In the genomic region with DNA sequence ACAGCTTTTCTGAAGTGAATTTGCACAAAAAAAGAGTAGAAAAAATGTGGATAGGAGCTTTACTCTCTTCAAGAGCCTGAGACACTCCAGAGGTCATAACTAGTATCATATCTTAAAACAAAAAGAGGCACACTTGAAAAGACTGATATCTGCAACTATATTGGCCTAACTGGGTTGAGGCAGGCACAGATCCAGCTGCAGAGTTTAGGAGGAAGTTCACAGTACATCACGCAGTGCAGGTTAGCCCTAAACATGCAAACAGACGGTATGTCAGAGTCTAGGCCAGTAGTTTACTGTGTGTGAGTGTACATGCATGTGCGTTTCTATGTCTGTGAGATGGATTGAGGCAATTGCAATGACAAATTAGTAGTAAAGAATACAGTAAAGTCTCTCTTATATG, we compare ENCODE assay signal across 10 cellular contexts. TPM values are rescaled to one million over a fixed set of nuclear protein-coding genes. Genes with fewer than 3 reads are reported as not detected.
"Had no signal": no experiment of that assay in that cellular context is flagged by ENCODE, and none has a peak within 500 bp of the region (broad histone marks: within the 10 kb centered on the region; RNA-seq: fewer than 3 reads in every experiment).

No MANE protein-coding gene starts in this region.

- H3K9me3 ChIP-seq: HAP-1 had no signal

- DNase-seq: GOT3, H7, HFFc6, IMR-90 had no signal

- H3K27ac Mint-ChIP-seq: HFFc6 had no signal

- ATAC-seq: HCT116 had no signal

- H3K36me3 ChIP-seq: HAP-1 had no signal

- H3K27ac ChIP-seq: GM23248, HL-60 had no signal

- H3K4me1 ChIP-seq: HAP-1 had no signal

- H3K9me3 Mint-ChIP-seq: HFFc6 had no signal

- H3K4me3 Mint-ChIP-seq: HFFc6 had no signal

- H3K4me3 ChIP-seq: GM23248, HAP-1 had no signal

- H2AFZ ChIP-seq: GM23248 had no signal

- H3K9ac ChIP-seq: GM23248 had no signal

RNA-seq across cellular contexts. Expression of a gene that starts 24.2 kb away (rescaled TPM):
- total RNA-seq: GM23248, H4, H7, HFFc6, HT1080, IMR-90 had no signal
- polyA plus RNA-seq: GM23248, IMR-90 had no signal

RNA-seq across cellular contexts. Expression of a gene that starts 29.0 kb away (rescaled TPM):
- total RNA-seq: GM23248, H4, H7, HFFc6, HT1080, IMR-90 had no signal
- polyA plus RNA-seq: GM23248, IMR-90 had no signal

RNA-seq across cellular contexts. Expression of a gene that starts 33.9 kb away (rescaled TPM):
- total RNA-seq: GM23248, H4, H7, HFFc6, HT1080, IMR-90 had no signal
- polyA plus RNA-seq: GM23248, IMR-90 had no signal

RNA-seq across cellular contexts. Expression of a gene that starts 38.8 kb away (rescaled TPM):
- total RNA-seq: GM23248, H4, H7, HFFc6, HT1080, IMR-90 had no signal
- polyA plus RNA-seq: GM23248, IMR-90 had no signal
